1 cellular context compared by ENCODE assay signal in genomic region chr2:56522605-56523089, GRCh38.
TF ChIP-seq lines count a peak whose summit lies in the region.

No MANE protein-coding gene starts in this region.

TF ChIP-seq in SK-N-SH, 30 proteins besides CTCF, POLR2A, EP300 and RAD21 (continued from another document):
- TF ChIP-seq ELF1 (IDR thresholded peaks at IDR 0.05) (no peak), JUND (IDR thresholded peaks at IDR 0.05) (peak; percentile 45; the same call in 1 of the 2 replicates), EZH2phosphoT487 (IDR thresholded peaks at IDR 0.05; ENCODE audit: borderline replicate concordance, low read depth) (no peak), RXRA (IDR thresholded peaks at IDR 0.05; ENCODE audit: borderline replicate concordance, low read depth) (peak; percentile 64; the same call in 1 of the 2 replicates), POLR2AphosphoS5 (IDR thresholded peaks at IDR 0.05; ENCODE audit: low read depth, low read length) (peak; percentile 42; the same call in 1 of the 2 replicates), YY1 (IDR thresholded peaks at IDR 0.05; ENCODE audit: low read depth) (peak; percentile 70; the same call in 1 of the 2 replicates), TCF12 (IDR thresholded peaks at IDR 0.05) (peak; percentile 79), RFX5 (IDR thresholded peaks at IDR 0.05; ENCODE audit: low read length) (no peak), MXI1 (IDR thresholded peaks at IDR 0.05; ENCODE audit: low read depth, low read length) (no peak), TAF1 (IDR thresholded peaks at IDR 0.05; ENCODE audit: borderline replicate concordance, low read depth, low read length) (no peak), GABPA (IDR thresholded peaks at IDR 0.05; ENCODE audit: low read depth) (no peak), SMC3 (IDR thresholded peaks at IDR 0.05; ENCODE audit: low read depth, low read length) (0 out of 2 replicates have a peak, but pooled peaks have one; percentile 1)
- TF ChIP-seq, protein P1, sequence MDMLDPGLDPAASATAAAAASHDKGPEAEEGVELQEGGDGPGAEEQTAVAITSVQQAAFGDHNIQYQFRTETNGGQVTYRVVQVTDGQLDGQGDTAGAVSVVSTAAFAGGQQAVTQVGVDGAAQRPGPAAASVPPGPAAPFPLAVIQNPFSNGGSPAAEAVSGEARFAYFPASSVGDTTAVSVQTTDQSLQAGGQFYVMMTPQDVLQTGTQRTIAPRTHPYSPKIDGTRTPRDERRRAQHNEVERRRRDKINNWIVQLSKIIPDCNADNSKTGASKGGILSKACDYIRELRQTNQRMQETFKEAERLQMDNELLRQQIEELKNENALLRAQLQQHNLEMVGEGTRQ (IDR thresholded peaks at IDR 0.05; ENCODE audit: borderline replicate concordance, low read depth, low read length), result no peak
- TF ChIP-seq, protein P2, sequence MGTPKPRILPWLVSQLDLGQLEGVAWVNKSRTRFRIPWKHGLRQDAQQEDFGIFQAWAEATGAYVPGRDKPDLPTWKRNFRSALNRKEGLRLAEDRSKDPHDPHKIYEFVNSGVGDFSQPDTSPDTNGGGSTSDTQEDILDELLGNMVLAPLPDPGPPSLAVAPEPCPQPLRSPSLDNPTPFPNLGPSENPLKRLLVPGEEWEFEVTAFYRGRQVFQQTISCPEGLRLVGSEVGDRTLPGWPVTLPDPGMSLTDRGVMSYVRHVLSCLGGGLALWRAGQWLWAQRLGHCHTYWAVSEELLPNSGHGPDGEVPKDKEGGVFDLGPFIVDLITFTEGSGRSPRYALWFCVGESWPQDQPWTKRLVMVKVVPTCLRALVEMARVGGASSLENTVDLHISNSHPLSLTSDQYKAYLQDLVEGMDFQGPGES (IDR thresholded peaks at IDR 0.05; ENCODE audit: low read depth, low read length), result no peak
